18 cellular contexts compared by ENCODE assay signal in the genomic region with DNA sequence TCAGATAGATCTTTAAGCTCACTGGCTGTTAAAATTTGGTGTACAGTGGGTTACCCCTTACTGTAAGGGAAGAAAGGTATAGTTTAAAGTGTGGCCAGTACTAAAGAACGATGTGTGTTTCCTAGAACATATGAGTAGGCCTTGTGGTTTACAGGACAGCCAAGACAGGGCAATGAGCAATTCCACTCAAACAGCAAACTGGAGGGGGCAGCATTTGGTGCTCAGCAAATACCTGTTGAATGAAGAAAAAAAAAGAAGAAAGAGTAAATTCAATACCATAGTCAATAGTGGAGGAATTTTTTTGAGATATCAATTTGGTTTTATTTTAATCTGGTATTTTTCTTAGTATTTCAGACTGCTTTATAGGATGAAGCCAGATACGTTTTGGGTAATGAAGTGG. TPM values are rescaled to one million over a fixed set of nuclear protein-coding genes. Genes with fewer than 3 reads are reported as not detected.
DNase-seq lines count a peak whose midpoint lies in the region; ATAC-seq and TF ChIP-seq lines count a peak whose summit lies in the region.
"Had no signal": no experiment of that assay in that cellular context is flagged by ENCODE, and none has a peak within 500 bp of the region (broad histone marks: within the 10 kb centered on the region; RNA-seq: fewer than 3 reads in every experiment).

No MANE protein-coding gene starts in this region.

- H3K4me2 ChIP-seq in GM23248 (ENCODE audit: unreplicated experiment) (no peak overlapping the region), Loucy (ENCODE audit: low read depth, low read length, poor library complexity, severe bottlenecking) (no peak overlapping the region), GM23338 (no peak overlapping the region)

- intact Hi-C loops in thyroid gland (cut with DNase I), result no loop called here

- H3K9me2 ChIP-seq in GM23248 (ENCODE audit: insufficient read depth) (no peaks in the 10 kb centered on the region), Loucy (replicated peaks; ENCODE audit: low read depth, low read length) (no peaks in the 10 kb centered on the region), GM23338 (ENCODE audit: insufficient read depth) (peaks cover 4% of the 10 kb centered on the region; the same call in 1 of the 2 replicates)

- no peaks in the 10 kb centered on the region for H3K4me1 ChIP-seq in GM23248 (ENCODE audit: insufficient read depth)
- no peaks in the 10 kb centered on the region for H3K4me1 ChIP-seq in Loucy (ENCODE audit: insufficient read depth, low read length, poor library complexity, severe bottlenecking)
- H3K4me1 ChIP-seq in thyroid gland, result peaks cover 4 to 7% of the 10 kb centered on the region in 2 donors
- H3K4me1 ChIP-seq in GM23338 (ENCODE audit: insufficient read depth), result peaks cover 8% of the 10 kb centered on the region

- H2AFZ ChIP-seq in GM23248 (no peak overlapping the region), Loucy (ENCODE audit: low read length) (no peak overlapping the region), GM23338 (no peak overlapping the region)

- H3K4me1 Mint-ChIP-seq in GM23338, result peaks cover 6% of the 10 kb centered on the region

- no peak overlapping the region for H3K27ac Mint-ChIP-seq in GM23338

- peaks cover 8% of the 10 kb centered on the region; the same call in 2 of the 3 replicates for H3K9me3 Mint-ChIP-seq in GM23338

- H4K20me1 ChIP-seq in GM23248 (ENCODE audit: insufficient read depth) (no peaks in the 10 kb centered on the region), Loucy (ENCODE audit: insufficient read depth, low read length, poor library complexity, severe bottlenecking) (peaks cover 9% of the 10 kb centered on the region), GM23338 (replicated peaks; ENCODE audit: insufficient read depth) (peaks cover 4% of the 10 kb centered on the region)

- peaks cover 25% of the 10 kb centered on the region for H3K27me3 ChIP-seq in GM23248 (replicated peaks; ENCODE audit: insufficient read depth)
- peaks cover 4% of the 10 kb centered on the region for H3K27me3 ChIP-seq in Loucy (ENCODE audit: insufficient read depth, low read length, poor library complexity, severe bottlenecking)
- no peaks in the 10 kb centered on the region for H3K27me3 ChIP-seq in kidney epithelial cell (ENCODE audit: control insufficient read depth, insufficient read depth, low read length)
- no peaks in the 10 kb centered on the region for H3K27me3 ChIP-seq in thyroid gland
- H3K27me3 ChIP-seq in GM23338 (ENCODE audit: insufficient read depth), result peaks cover 12% of the 10 kb centered on the region

- H3K79me2 ChIP-seq in GM23248 (ENCODE audit: insufficient read depth), result peaks cover 8% of the 10 kb centered on the region
- H3K79me2 ChIP-seq in Loucy (ENCODE audit: insufficient read depth, low read length), result peaks cover 10% of the 10 kb centered on the region
- peaks cover 7% of the 10 kb centered on the region for H3K79me2 ChIP-seq in GM23338 (replicated peaks; ENCODE audit: insufficient read depth)

- TF ChIP-seq CTCF in Loucy (conservative IDR thresholded peaks at IDR 0.05; ENCODE audit: low read length), result peak; percentile 21; the same call in 1 of the 2 replicates
- no peak for TF ChIP-seq CTCF in astrocyte of the spinal cord (IDR thresholded peaks at IDR 0.05; ENCODE audit: low read depth, low read length)
- peak; percentile 3 for TF ChIP-seq CTCF in kidney epithelial cell (IDR thresholded peaks at IDR 0.05; ENCODE audit: insufficient read depth, low read length, poor library complexity, severe bottlenecking)
- no peak for TF ChIP-seq CTCF in thyroid gland (IDR thresholded peaks at IDR 0.05)
- TF ChIP-seq CTCF in GM23338 (conservative IDR thresholded peaks at IDR 0.05; ENCODE audit: low read depth in 2 of 2), result no peak

- H3F3A ChIP-seq in GM23248 (ENCODE audit: insufficient read depth) (peaks cover 4% of the 10 kb centered on the region; the same call in 1 of the 2 replicates), Loucy (ENCODE audit: low read depth) (no peaks in the 10 kb centered on the region), GM23338 (replicated peaks; ENCODE audit: low read depth) (0 out of 2 replicates have a peak, but pooled peaks cover 3% of the 10 kb centered on the region)

- no peak for ATAC-seq in GM23338

- H3K27me3 Mint-ChIP-seq in GM23338 (ENCODE audit: insufficient read depth, low read depth, poor library complexity), result peaks cover under 1% of the 10 kb centered on the region

- H3K4me3 Mint-ChIP-seq in GM23338, result no peak overlapping the region

- no peak overlapping the region for H3K27ac ChIP-seq in GM23248
- no peak overlapping the region for H3K27ac ChIP-seq in thyroid gland
- no peak overlapping the region for H3K27ac ChIP-seq in GM23338 (ENCODE audit: low read depth)

- no peak overlapping the region for H3K9ac ChIP-seq in GM23248
- H3K9ac ChIP-seq in Loucy (ENCODE audit: low read depth, low read length, poor library complexity, severe bottlenecking), result no peak overlapping the region

- H3K36me3 Mint-ChIP-seq in GM23338 (ENCODE audit: low read depth), result peaks cover 2% of the 10 kb centered on the region; the same call in 1 of the 3 replicates

- TF ChIP-seq POLR2A in thyroid gland (IDR thresholded peaks at IDR 0.05), result no peak

- in situ Hi-C loops in GM23248 (cut with MboI) (no loop called here), astrocyte of the spinal cord (cut with HindIII; ENCODE audit: low sequenced_read_pairs) (no loop called here)

- DNase-seq in GM23248 (peak; percentile 27), astrocyte of the spinal cord (ENCODE audit: low read depth, low spot score) (peak; percentile 1), kidney epithelial cell (ENCODE audit: low read depth) (no peak), NCI-H526 (lab: John Stamatoyannopoulos, UW) (no peak), NCI-H748 treated with DMSO at 0.1 percent for 48 hours (lab: John Stamatoyannopoulos, UW) (no peak), thyroid gland (no peak), GM23338 (ENCODE audit: low spot score) (no peak)
- DNase-seq: DMS53, GOT3, KBM-7, MG63, NCI-H1105 treated with DMSO at 0.1 percent for 48 hours, NCI-H1694 treated with DMSO at 0.1 percent for 48 hours, NCI-H2107, NCI-H226, NCI-H526 treated with DMSO at 0.1 percent for 48 hours had no signal

- H3K36me3 ChIP-seq in GM23248 (ENCODE audit: low read depth) (no peaks in the 10 kb centered on the region), Loucy (ENCODE audit: insufficient read depth, low read length) (no peaks in the 10 kb centered on the region), kidney epithelial cell (ENCODE audit: control insufficient read depth, insufficient read depth, low read length) (no peaks in the 10 kb centered on the region), thyroid gland (no peaks in the 10 kb centered on the region), GM23338 (ENCODE audit: insufficient read depth) (no peaks in the 10 kb centered on the region)

- 32 to 38% methylated on average over 2 of the region's 2 CpGs for WGBS in GM23248 (ENCODE audit: low coverage in 1 of 2, low lambda C conversion rate in 2 of 2, missing lambda C conversion rate in 2 of 2), 2 experiments
- WGBS in thyroid gland, 2 donors, result 69 to 77% methylated on average over 2 of the region's 2 CpGs

- no peak overlapping the region for H3K4me3 ChIP-seq in GM23248
- H3K4me3 ChIP-seq in Loucy (ENCODE audit: low read length, poor library complexity, severe bottlenecking), result no peak overlapping the region
- no peak overlapping the region for H3K4me3 ChIP-seq in astrocyte of the spinal cord (ENCODE audit: low read depth, low read length)
- no peak overlapping the region for H3K4me3 ChIP-seq in kidney epithelial cell (ENCODE audit: low read depth, low read length)
- H3K4me3 ChIP-seq in thyroid gland (replicated peaks in 1 of 3), result no peak overlapping the region
- no peak overlapping the region for H3K4me3 ChIP-seq in GM23338
- H3K4me3 ChIP-seq: MG63 had no signal

- H3K9me3 ChIP-seq in GM23248 (ENCODE audit: low read depth), result no peaks in the 10 kb centered on the region
- no peaks in the 10 kb centered on the region for H3K9me3 ChIP-seq in Loucy (ENCODE audit: insufficient read depth, low read depth, low read length)
- H3K9me3 ChIP-seq in thyroid gland, result no peaks in the 10 kb centered on the region
- H3K9me3 ChIP-seq: MG63 had no signal

TF ChIP-seq in GM23338, 12 proteins besides CTCF, POLR2A, EP300 and RAD21 (continues in another document):
- TF ChIP-seq, protein P1, sequence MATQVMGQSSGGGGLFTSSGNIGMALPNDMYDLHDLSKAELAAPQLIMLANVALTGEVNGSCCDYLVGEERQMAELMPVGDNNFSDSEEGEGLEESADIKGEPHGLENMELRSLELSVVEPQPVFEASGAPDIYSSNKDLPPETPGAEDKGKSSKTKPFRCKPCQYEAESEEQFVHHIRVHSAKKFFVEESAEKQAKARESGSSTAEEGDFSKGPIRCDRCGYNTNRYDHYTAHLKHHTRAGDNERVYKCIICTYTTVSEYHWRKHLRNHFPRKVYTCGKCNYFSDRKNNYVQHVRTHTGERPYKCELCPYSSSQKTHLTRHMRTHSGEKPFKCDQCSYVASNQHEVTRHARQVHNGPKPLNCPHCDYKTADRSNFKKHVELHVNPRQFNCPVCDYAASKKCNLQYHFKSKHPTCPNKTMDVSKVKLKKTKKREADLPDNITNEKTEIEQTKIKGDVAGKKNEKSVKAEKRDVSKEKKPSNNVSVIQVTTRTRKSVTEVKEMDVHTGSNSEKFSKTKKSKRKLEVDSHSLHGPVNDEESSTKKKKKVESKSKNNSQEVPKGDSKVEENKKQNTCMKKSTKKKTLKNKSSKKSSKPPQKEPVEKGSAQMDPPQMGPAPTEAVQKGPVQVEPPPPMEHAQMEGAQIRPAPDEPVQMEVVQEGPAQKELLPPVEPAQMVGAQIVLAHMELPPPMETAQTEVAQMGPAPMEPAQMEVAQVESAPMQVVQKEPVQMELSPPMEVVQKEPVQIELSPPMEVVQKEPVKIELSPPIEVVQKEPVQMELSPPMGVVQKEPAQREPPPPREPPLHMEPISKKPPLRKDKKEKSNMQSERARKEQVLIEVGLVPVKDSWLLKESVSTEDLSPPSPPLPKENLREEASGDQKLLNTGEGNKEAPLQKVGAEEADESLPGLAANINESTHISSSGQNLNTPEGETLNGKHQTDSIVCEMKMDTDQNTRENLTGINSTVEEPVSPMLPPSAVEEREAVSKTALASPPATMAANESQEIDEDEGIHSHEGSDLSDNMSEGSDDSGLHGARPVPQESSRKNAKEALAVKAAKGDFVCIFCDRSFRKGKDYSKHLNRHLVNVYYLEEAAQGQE (IDR thresholded peaks at IDR 0.05; ENCODE audit: unreplicated experiment), result no peak

RNA-seq across cellular contexts. Expression of a gene that starts 3.8 kb away (rescaled TPM):
- total RNA-seq in GM23248 (2014; rRNA removed; shearing (Covaris generic)), result 15.9 and 20.4 TPM in 2 replicates
- polyA plus RNA-seq in GM23248 (2016; fragmentation: Nextera tagmentation; extraction: Ambion mirVana) (14.9 and 15.3 TPM in 2 replicates), GM23338 (2016; fragmentation: Nextera tagmentation; extraction: Ambion mirVana) (8.4 and 10.1 TPM in 2 replicates)
- total RNA-seq in kidney epithelial cell (30.5 and 31.4 TPM in 2 replicates), thyroid gland (10 to 100 TPM; 31.4 to 46.1 (median 37.4) TPM)
- total RNA-seq in GM23338 (2014; rRNA removed; shearing (Covaris generic)), result 22.8 and 24.6 TPM in 2 replicates

RNA-seq across cellular contexts. Expression of a gene that starts 24.6 kb away (rescaled TPM):
- total RNA-seq in GM23248 (2014; rRNA removed; shearing (Covaris generic)), result 1.8 and 2.5 TPM in 2 replicates
- polyA plus RNA-seq in GM23248 (2016; fragmentation: Nextera tagmentation; extraction: Ambion mirVana) (2.8 and 3.4 TPM in 2 replicates), GM23338 (2016; fragmentation: Nextera tagmentation; extraction: Ambion mirVana) (17.9 and 18.9 TPM in 2 replicates)
- total RNA-seq in kidney epithelial cell (57.6 and 58.3 TPM in 2 replicates), thyroid gland (10 to 100 TPM; 13.0 to 15.9 (median 15.0) TPM)
- 9.9 and 15.4 TPM in 2 replicates for total RNA-seq in GM23338 (2014; rRNA removed; shearing (Covaris generic))
- total RNA-seq: SK-MEL-5 had no signal

Comparison
In these comparisons a context has a peak if more than half of its experiments do, and no peak if none do; other contexts are left out.
1. DNase-seq: peak in GM23248 (single experiment) and astrocyte of the spinal cord (single experiment); none in kidney epithelial cell (single experiment), NCI-H526 (0 of 2), NCI-H748 treated with DMSO at 0.1 percent for 48 hours (single experiment), thyroid gland (0 of 2) and GM23338 (single experiment).
2. CTCF ChIP-seq: peak in Loucy (single experiment) and kidney epithelial cell (single experiment); none in astrocyte of the spinal cord (single experiment), thyroid gland (0 of 6) and GM23338 (0 of 2).